In the genomic region with DNA sequence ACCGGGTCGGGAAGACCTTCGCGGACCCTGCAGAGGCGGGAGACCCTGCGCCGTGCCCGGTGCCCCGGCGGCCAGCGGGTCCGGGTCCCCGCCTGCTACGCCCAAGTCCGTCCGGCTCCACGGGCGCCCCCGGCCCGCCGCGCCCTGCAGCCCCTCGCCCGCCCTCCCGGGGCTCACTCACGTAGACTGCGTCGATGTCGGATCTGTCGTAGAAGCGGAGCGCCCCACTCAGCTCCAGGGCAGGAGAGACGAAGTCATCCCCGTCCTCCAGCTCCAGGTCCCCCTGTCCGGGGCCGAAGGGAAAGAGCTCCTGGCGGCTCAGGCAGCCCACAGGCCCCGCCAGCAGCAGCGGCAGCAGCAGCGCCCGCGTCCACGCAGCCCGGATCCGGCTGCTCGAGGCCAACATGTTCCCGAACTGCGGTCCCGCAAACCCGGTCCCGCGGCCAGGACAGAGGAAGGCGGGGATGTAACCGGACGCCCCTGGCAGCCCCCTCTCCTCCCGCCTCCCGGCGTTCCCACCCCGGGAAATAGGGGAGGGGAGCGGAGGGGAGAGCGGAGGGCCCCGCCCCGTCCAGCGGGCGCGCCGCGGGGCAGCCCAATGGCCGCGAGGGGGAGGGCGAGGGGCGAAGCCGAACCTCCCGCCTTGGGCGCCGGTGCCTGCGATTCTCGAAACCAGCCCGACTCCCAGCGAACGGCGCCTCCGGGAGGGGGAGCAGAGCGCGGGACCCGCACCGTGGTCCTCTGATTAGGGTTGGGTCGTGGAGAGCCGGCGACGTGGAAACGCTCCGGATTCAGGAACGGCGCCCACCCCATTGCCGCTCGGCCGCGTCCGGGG, we compare ENCODE assay signal across 2 cellular contexts.
TF ChIP-seq lines count a peak whose summit lies in the region.

A gene with protein sequence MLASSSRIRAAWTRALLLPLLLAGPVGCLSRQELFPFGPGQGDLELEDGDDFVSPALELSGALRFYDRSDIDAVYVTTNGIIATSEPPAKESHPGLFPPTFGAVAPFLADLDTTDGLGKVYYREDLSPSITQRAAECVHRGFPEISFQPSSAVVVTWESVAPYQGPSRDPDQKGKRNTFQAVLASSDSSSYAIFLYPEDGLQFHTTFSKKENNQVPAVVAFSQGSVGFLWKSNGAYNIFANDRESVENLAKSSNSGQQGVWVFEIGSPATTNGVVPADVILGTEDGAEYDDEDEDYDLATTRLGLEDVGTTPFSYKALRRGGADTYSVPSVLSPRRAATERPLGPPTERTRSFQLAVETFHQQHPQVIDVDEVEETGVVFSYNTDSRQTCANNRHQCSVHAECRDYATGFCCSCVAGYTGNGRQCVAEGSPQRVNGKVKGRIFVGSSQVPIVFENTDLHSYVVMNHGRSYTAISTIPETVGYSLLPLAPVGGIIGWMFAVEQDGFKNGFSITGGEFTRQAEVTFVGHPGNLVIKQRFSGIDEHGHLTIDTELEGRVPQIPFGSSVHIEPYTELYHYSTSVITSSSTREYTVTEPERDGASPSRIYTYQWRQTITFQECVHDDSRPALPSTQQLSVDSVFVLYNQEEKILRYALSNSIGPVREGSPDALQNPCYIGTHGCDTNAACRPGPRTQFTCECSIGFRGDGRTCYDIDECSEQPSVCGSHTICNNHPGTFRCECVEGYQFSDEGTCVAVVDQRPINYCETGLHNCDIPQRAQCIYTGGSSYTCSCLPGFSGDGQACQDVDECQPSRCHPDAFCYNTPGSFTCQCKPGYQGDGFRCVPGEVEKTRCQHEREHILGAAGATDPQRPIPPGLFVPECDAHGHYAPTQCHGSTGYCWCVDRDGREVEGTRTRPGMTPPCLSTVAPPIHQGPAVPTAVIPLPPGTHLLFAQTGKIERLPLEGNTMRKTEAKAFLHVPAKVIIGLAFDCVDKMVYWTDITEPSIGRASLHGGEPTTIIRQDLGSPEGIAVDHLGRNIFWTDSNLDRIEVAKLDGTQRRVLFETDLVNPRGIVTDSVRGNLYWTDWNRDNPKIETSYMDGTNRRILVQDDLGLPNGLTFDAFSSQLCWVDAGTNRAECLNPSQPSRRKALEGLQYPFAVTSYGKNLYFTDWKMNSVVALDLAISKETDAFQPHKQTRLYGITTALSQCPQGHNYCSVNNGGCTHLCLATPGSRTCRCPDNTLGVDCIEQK (minus strand): TSS at position 417 of the 835 bp plus-strand sequence. CDS start 11 bp downstream, at position 406.

TF ChIP-seq in IMR-90, 13 proteins besides CTCF, POLR2A, EP300 and RAD21:
- peak; percentile 98 for TF ChIP-seq MAZ (IDR thresholded peaks at IDR 0.05; ENCODE audit: borderline replicate concordance, low read depth, low read length)
- no peak for TF ChIP-seq MAFK (IDR thresholded peaks at IDR 0.05; ENCODE audit: low read depth, low read length)

TF ChIP-seq in H1, 55 proteins besides CTCF, POLR2A, EP300 and RAD21 (continues in another document):
- TF ChIP-seq USF2 (IDR thresholded peaks at IDR 0.05; ENCODE audit: low read length) = no peak
- peak; percentile 59; the same call in 1 of the 2 replicates for TF ChIP-seq TBP (IDR thresholded peaks at IDR 0.05; ENCODE audit: low read depth, low read length)
- no peak for TF ChIP-seq BACH1 (IDR thresholded peaks at IDR 0.05; ENCODE audit: low read length)
- TF ChIP-seq RXRA (IDR thresholded peaks at IDR 0.05; ENCODE audit: insufficient read depth, low read depth, low read length) = no peak
- peak; percentile 50 for TF ChIP-seq CTBP2 (IDR thresholded peaks at IDR 0.05; ENCODE audit: borderline replicate concordance, insufficient read depth, insufficient read length, low read length)
- TF ChIP-seq KDM1A (IDR thresholded peaks at IDR 0.05; ENCODE audit: borderline replicate concordance, low read length) = no peak
- TF ChIP-seq EZH2 (IDR thresholded peaks at IDR 0.05; ENCODE audit: low read depth, low read length, severe bottlenecking) = peak; percentile 37
- TF ChIP-seq YY1 (IDR thresholded peaks at IDR 0.05; ENCODE audit: low read depth, low read length) = peak; percentile 86
- no peak; a peak in 1 of 4 replicates for TF ChIP-seq HDAC2 (IDR thresholded peaks at IDR 0.05; ENCODE audit: borderline replicate concordance in 1 of 2, low read depth in 2 of 2, low read length in 2 of 2)
- TF ChIP-seq SP2 (IDR thresholded peaks at IDR 0.05; ENCODE audit: low read length) = no peak
- TF ChIP-seq KDM4A (IDR thresholded peaks at IDR 0.05; ENCODE audit: low read depth, low read length, severe bottlenecking) = peak; percentile 65
- TF ChIP-seq E2F6 (IDR thresholded peaks at IDR 0.05) = no peak; the same call in none of the 2 replicates
- peak; percentile 38; the same call in 1 of the 2 replicates for TF ChIP-seq RBBP5 (IDR thresholded peaks at IDR 0.05; ENCODE audit: borderline replicate concordance, low read depth, low read length)
- TF ChIP-seq ASH2L (IDR thresholded peaks at IDR 0.05; ENCODE audit: low read length) = no peak
- no peak for TF ChIP-seq POU5F1 (IDR thresholded peaks at IDR 0.05; ENCODE audit: low read depth, low read length)
- no peak for TF ChIP-seq CBX5 (IDR thresholded peaks at IDR 0.05; ENCODE audit: low read depth, low read length)
- TF ChIP-seq TCF12 (IDR thresholded peaks at IDR 0.05; ENCODE audit: low read depth, low read length) = no peak
- no peak for TF ChIP-seq ZNF274 (IDR thresholded peaks at IDR 0.05; ENCODE audit: borderline replicate concordance, extremely low read depth, low read length)
- 0 out of 2 replicates have a peak, but pooled peaks have one; percentile 7 for TF ChIP-seq SIX5 (IDR thresholded peaks at IDR 0.05; ENCODE audit: low read depth, low read length)
- no peak for TF ChIP-seq TEAD4 (IDR thresholded peaks at IDR 0.05; ENCODE audit: low read depth, low read length)
- no peak for TF ChIP-seq RNF2 (IDR thresholded peaks at IDR 0.05; ENCODE audit: borderline replicate concordance, low read depth, low read length, missing control alignments, poor library complexity, severe bottlenecking)
- TF ChIP-seq, protein P1, sequence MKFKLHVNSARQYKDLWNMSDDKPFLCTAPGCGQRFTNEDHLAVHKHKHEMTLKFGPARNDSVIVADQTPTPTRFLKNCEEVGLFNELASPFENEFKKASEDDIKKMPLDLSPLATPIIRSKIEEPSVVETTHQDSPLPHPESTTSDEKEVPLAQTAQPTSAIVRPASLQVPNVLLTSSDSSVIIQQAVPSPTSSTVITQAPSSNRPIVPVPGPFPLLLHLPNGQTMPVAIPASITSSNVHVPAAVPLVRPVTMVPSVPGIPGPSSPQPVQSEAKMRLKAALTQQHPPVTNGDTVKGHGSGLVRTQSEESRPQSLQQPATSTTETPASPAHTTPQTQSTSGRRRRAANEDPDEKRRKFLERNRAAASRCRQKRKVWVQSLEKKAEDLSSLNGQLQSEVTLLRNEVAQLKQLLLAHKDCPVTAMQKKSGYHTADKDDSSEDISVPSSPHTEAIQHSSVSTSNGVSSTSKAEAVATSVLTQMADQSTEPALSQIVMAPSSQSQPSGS (IDR thresholded peaks at IDR 0.05; ENCODE audit: low read length) = no peak
- no peak for TF ChIP-seq FOSL1 (IDR thresholded peaks at IDR 0.05; ENCODE audit: insufficient read depth, low read depth, low read length)
- 0 out of 2 replicates have a peak, but pooled peaks have one; percentile 14 for TF ChIP-seq CREB1 (IDR thresholded peaks at IDR 0.05)
- TF ChIP-seq GABPA (IDR thresholded peaks at IDR 0.05; ENCODE audit: borderline replicate concordance, insufficient read depth, low read length) = no peak
- TF ChIP-seq EGR1 (IDR thresholded peaks at IDR 0.05; ENCODE audit: borderline replicate concordance, low read depth, low read length) = no peak
- TF ChIP-seq GTF2F1 (IDR thresholded peaks at IDR 0.05; ENCODE audit: borderline replicate concordance, low read depth, low read length) = no peak
- TF ChIP-seq, protein P2, sequence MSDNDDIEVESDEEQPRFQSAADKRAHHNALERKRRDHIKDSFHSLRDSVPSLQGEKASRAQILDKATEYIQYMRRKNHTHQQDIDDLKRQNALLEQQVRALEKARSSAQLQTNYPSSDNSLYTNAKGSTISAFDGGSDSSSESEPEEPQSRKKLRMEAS (IDR thresholded peaks at IDR 0.05) = no peak; the same call in none of the 2 replicates
- TF ChIP-seq MAFK (IDR thresholded peaks at IDR 0.05; ENCODE audit: low read depth, low read length) = no peak
- TF ChIP-seq TAF7 (optimal IDR thresholded peaks at IDR 0.05; ENCODE audit: borderline replicate concordance, low read depth, low read length) = no peak
- peak; percentile 52 for TF ChIP-seq PHF8 (conservative IDR thresholded peaks at IDR 0.05; ENCODE audit: low read depth, low read length)
- TF ChIP-seq SP4 (IDR thresholded peaks at IDR 0.05; ENCODE audit: low read length) = peak; percentile 54; the same call in 1 of the 2 replicates
- no peak for TF ChIP-seq KDM5A (IDR thresholded peaks at IDR 0.05; ENCODE audit: low read length)
- TF ChIP-seq CHD2 (IDR thresholded peaks at IDR 0.05; ENCODE audit: low read length) = no peak
- TF ChIP-seq SAP30 (IDR thresholded peaks at IDR 0.05; ENCODE audit: insufficient read depth, insufficient replicate concordance, low read length) = no peak
- TF ChIP-seq BCL11A (IDR thresholded peaks at IDR 0.05; ENCODE audit: low read depth in 2 of 2, low read length in 2 of 2) = no peak
- no peak for TF ChIP-seq JUN (IDR thresholded peaks at IDR 0.05; ENCODE audit: low read depth, low read length)
- peak; percentile 42; the same call in 1 of the 2 replicates for TF ChIP-seq TAF1 (IDR thresholded peaks at IDR 0.05; ENCODE audit: low read depth, low read length)
- TF ChIP-seq BRCA1 (IDR thresholded peaks at IDR 0.05; ENCODE audit: low read depth, low read length) = no peak
- TF ChIP-seq RFX5 (IDR thresholded peaks at IDR 0.05; ENCODE audit: borderline replicate concordance, low read depth, low read length) = no peak
- no peak for TF ChIP-seq JUND (IDR thresholded peaks at IDR 0.05; ENCODE audit: low read length)
- TF ChIP-seq, protein P3, sequence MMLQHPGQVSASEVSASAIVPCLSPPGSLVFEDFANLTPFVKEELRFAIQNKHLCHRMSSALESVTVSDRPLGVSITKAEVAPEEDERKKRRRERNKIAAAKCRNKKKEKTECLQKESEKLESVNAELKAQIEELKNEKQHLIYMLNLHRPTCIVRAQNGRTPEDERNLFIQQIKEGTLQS (IDR thresholded peaks at IDR 0.05; ENCODE audit: insufficient read depth, low read depth, low read length) = no peak
- TF ChIP-seq POLR2AphosphoS5 (IDR thresholded peaks at IDR 0.05; ENCODE audit: low read depth, low read length) = no peak
- no peak for TF ChIP-seq SRF (IDR thresholded peaks at IDR 0.05; ENCODE audit: low read depth, low read length)
- TF ChIP-seq SIRT6 (IDR thresholded peaks at IDR 0.05; ENCODE audit: low read length) = no peak
- 0 out of 4 replicates have a peak, but pooled peaks of 1 of the 2 experiments have one; percentile 25 for TF ChIP-seq SIN3A (conservative IDR thresholded peaks at IDR 0.05 in 1 of 2, IDR thresholded peaks at IDR 0.05 in 1 of 2; ENCODE audit: low read depth in 1 of 2, low read length in 2 of 2)
